In genomic region chr20:14189794-14190402, GRCh38 we compare ENCODE assay signal across 9 cellular contexts.
DNase-seq lines count a peak whose midpoint lies in the region; ATAC-seq and TF ChIP-seq lines count a peak whose summit lies in the region.
"Had no signal": no experiment of that assay in that cellular context is flagged by ENCODE, and none has a peak within 500 bp of the region (broad histone marks: within the 10 kb centered on the region; RNA-seq: fewer than 3 reads in every experiment).

No MANE protein-coding gene starts in this region.

- in situ Hi-C loops in T47D (cut with HindIII; ENCODE audit: low pct_unique_long_range_greater_than_20kb, low sequenced_read_pairs): no loop called here

- no peak overlapping the region for H3K27ac Mint-ChIP-seq in neural crest cell (ENCODE audit: unreplicated experiment)

- H3K36me3 Mint-ChIP-seq in neural crest cell (ENCODE audit: low read depth): no peaks in the 10 kb centered on the region

- peak; percentile 61 for TF ChIP-seq CTCF in neural crest cell (conservative IDR thresholded peaks at IDR 0.05)

- H3K4me1 Mint-ChIP-seq in neural crest cell: peaks cover 26% of the 10 kb centered on the region

- ATAC-seq in GM18505 (IDR thresholded peaks at IDR 0.05; ENCODE audit: unreplicated experiment): no peak
- no peak for ATAC-seq in GM18867 (IDR thresholded peaks at IDR 0.05; ENCODE audit: unreplicated experiment)
- ATAC-seq: activated T-cell treated with anti-CD3 and anti-CD28 coated beads, Interleukin-2, amount 50 U/mL, for 4 hours had no signal

- no peaks in the 10 kb centered on the region for H3K27me3 Mint-ChIP-seq in neural crest cell (ENCODE audit: low read depth)

- DNase-seq in GM04504 (ENCODE audit: low read depth): peak; percentile 32
- peak; percentile 5 for DNase-seq in NCI-H2081 treated with DMSO at 0.1 percent for 48 hours (lab: John Stamatoyannopoulos, UW)
- DNase-seq in T47D (ENCODE audit: low read depth in 1 of 2, low spot score in 1 of 2): peak; percentile 12 to 68
- DNase-seq in neural crest cell (ENCODE audit: low read depth, low spot score): no peak
- no peak for DNase-seq in nucleus accumbens (lab: John Stamatoyannopoulos, UW)
- DNase-seq in HK-2 (ENCODE audit: unreplicated experiment): no peak
- DNase-seq: activated T-cell treated with anti-CD3 and anti-CD28 coated beads, Interleukin-2, amount 50 U/mL, for 4 hours had no signal

- H3K9me3 Mint-ChIP-seq in neural crest cell: peaks cover 5% of the 10 kb centered on the region

- H3K4me3 Mint-ChIP-seq in neural crest cell: no peak overlapping the region
- H3K4me3 Mint-ChIP-seq: activated T-cell treated with anti-CD3 and anti-CD28 coated beads, Interleukin-2, amount 50 U/mL, for 4 hours had no signal

- TF ChIP-seq POLR2A in GM18505 (IDR thresholded peaks at IDR 0.05; ENCODE audit: borderline replicate concordance, extremely low read depth, insufficient read depth, insufficient read length): no peak

Comparison
In these comparisons a context has a peak if more than half of its experiments do, and no peak if none do; other contexts are left out.
1. DNase-seq: peak in GM04504 (single experiment), NCI-H2081 treated with DMSO at 0.1 percent for 48 hours (single experiment) and T47D (2 of 2); none in neural crest cell (single experiment), nucleus accumbens (0 of 56) and HK-2 (single experiment).